8 cellular contexts compared by ENCODE assay signal in genomic region chr16:25050987-25051386, GRCh38. TPM values are rescaled to one million over a fixed set of nuclear protein-coding genes. Genes with fewer than 3 reads are reported as not detected.
A peak's percentile ranks its signal among the peaks of the same experiment; 100 is the strongest.
DNase-seq lines count a peak whose midpoint lies in the region; ATAC-seq, FAIRE-seq and TF ChIP-seq lines count a peak whose summit lies in the region.
"Not testable (repeated sequence)": the region's sequence is repeated elsewhere in the genome, so short reads cannot be mapped to it uniquely, and the experiment has no call there.

No MANE protein-coding gene starts in this region.

- H3K9ac ChIP-seq in HCT116 (ENCODE audit: low read length); colonic mucosa (ENCODE audit: low read depth in 2 of 2, low read length in 2 of 2): not testable (repeated sequence)

- not testable (repeated sequence) for H3K36me3 ChIP-seq in HCT116 (ENCODE audit: control insufficient read depth in 1 of 2, insufficient read depth in 2 of 2, low read length in 2 of 2); colonic mucosa; osteoblast (ENCODE audit: insufficient read depth, low read length); stomach

- FAIRE-seq in A549 (lab: Jason Lieb, UNC), result not testable (repeated sequence)

- 95% methylated on average over 3 of the region's 3 CpGs for WGBS in A549 (ENCODE audit: missing lambda C conversion rate)
- 94% methylated on average over 3 of the region's 3 CpGs for WGBS in right cardiac atrium
- 91 to 99% (median 97%) methylated on average over 3 of the region's 3 CpGs for WGBS in stomach, 5 donors

- peaks cover 49% of the 10 kb centered on the region for H3K4me1 Mint-ChIP-seq in T-helper 2 cell treated with Interferon-gamma antibody and Interleukin-4, amounts not matched to agents 5 μg/mL and 100 μg/mL, for 36 hours (ENCODE audit: low read depth)
- H3K4me1 Mint-ChIP-seq in activated naive CD4-positive, alpha-beta T cell treated with anti-CD3 and anti-CD28 coated beads, Interleukin-2, amount 10 ng/mL, durations not matched to agents 7 days and 5 days, result peaks cover 67% of the 10 kb centered on the region

- H3K27ac Mint-ChIP-seq in T-helper 2 cell treated with Interferon-gamma antibody and Interleukin-4, amounts not matched to agents 5 μg/mL and 100 μg/mL, for 36 hours, result peak overlapping the region; percentile 67
- H3K27ac Mint-ChIP-seq in activated naive CD4-positive, alpha-beta T cell treated with anti-CD3 and anti-CD28 coated beads, Interleukin-2, amount 10 ng/mL, durations not matched to agents 7 days and 5 days, result peak overlapping the region; percentile 99

- TF ChIP-seq RAD21 in A549 (conservative IDR thresholded peaks at IDR 0.05 in 1 of 2, IDR thresholded peaks at IDR 0.05 in 1 of 2); HCT116 (IDR thresholded peaks at IDR 0.05; ENCODE audit: low read depth): not testable (repeated sequence)

- H3K9me2 ChIP-seq in HCT116 (ENCODE audit: insufficient read depth), result not testable (repeated sequence)

- not testable (repeated sequence) for BruUV-seq in HCT116 (replicated peaks; lab: Mats Ljungman, UMichigan)

- not testable (repeated sequence) for ATAC-seq in A549, HCT116, right cardiac atrium

- CTCF ChIA-PET in A549 (lab: Yijun Ruan, JAX), result interaction anchor here (1.6 to 2.1 kb wide), 2 partner anchors 52 to 174 kb away, joined by 3 to 8 read pairs; no protein-coding TSS in a partner anchor
- CTCF ChIA-PET in HCT116 (lab: Charles Lee); activated naive CD4-positive, alpha-beta T cell treated with anti-CD3 and anti-CD28 coated beads, Interleukin-2, amount 10 ng/mL, durations not matched to agents 7 days and 5 days (lab: Charles Lee): not testable (repeated sequence)

- H3K4me2 ChIP-seq in A549 (peak overlapping the region; percentile 57; the same call in 2 of the 3 replicates), HCT116 (ENCODE audit: low read length) (peak overlapping the region; percentile 66; the same call in 1 of the 2 replicates), osteoblast (ENCODE audit: insufficient read depth, low read length) (peak overlapping the region; percentile 47)

- H3K4me1 ChIP-seq in A549 (peaks cover 51% of the 10 kb centered on the region), HCT116 (ENCODE audit: control insufficient read depth in 1 of 2, insufficient read depth in 2 of 2, low read length in 2 of 2) (peaks cover 29 to 51% of the 10 kb centered on the region in 2 experiments), osteoblast (ENCODE audit: insufficient read depth, low read length) (peaks cover 31% of the 10 kb centered on the region), stomach (peaks cover 17 to 57% (median 30%) of the 10 kb centered on the region in 4 donors)
- H3K4me1 ChIP-seq in colonic mucosa; right cardiac atrium (ENCODE audit: control insufficient read depth, insufficient read depth, low read length): not testable (repeated sequence)

- POLR2A ChIA-PET in A549 (lab: Yijun Ruan, JAX), result not testable (repeated sequence)
- POLR2A ChIA-PET in HCT116 (lab: Charles Lee), result interaction anchor here (1.2 kb wide), 1 partner anchor 36 kb away, joined by 5 read pairs; the partner anchor contains the start of gene ARHGAP17

- peak overlapping the region; percentile 91 to 95 for H3K27ac ChIP-seq in A549
- H3K27ac ChIP-seq in HCT116 (ENCODE audit: low read depth, low read length), result not testable (repeated sequence)
- peak overlapping the region; percentile 34 for H3K27ac ChIP-seq in colonic mucosa
- peak overlapping the region; percentile 82 for H3K27ac ChIP-seq in right cardiac atrium (ENCODE audit: low read length)
- H3K27ac ChIP-seq in osteoblast (ENCODE audit: low read depth, low read length), result peak overlapping the region; percentile 91
- peak overlapping the region in 4 of 5 donors; percentile 34 to 95 (median 78) for H3K27ac ChIP-seq in stomach

- H4K20me1 ChIP-seq in HCT116 (ENCODE audit: insufficient read depth); osteoblast (ENCODE audit: insufficient read depth, low read length): not testable (repeated sequence)

- not testable (repeated sequence) for TF ChIP-seq EP300 in A549 (IDR thresholded peaks at IDR 0.05); stomach (IDR thresholded peaks at IDR 0.05)

- intact Hi-C loops in HCT116 (cut with micrococcal nuclease) (loop anchor here (10.0 kb wide), 1 partner anchor 204 kb away; the partner anchor contains the start of gene ZKSCAN2), colonic mucosa (cut with DNase I) (loop anchor here (5.0 kb wide), 1 partner anchor 171 kb away; no protein-coding TSS in a partner anchor), right cardiac atrium (cut with DNase I) (loop anchor here in 1 of 4 donors (5.0 to 10.0 kb wide), 4 partner anchors 61 to 171 kb away; partner anchors contain the start of gene LCMT1)
- intact Hi-C loops in stomach (cut with DNase I; ENCODE audit: low total_unique reads), result not testable (repeated sequence)

- H3K9me3 ChIP-seq in A549; HCT116 (ENCODE audit: control insufficient read depth in 1 of 2, insufficient read depth in 1 of 2, low read depth in 1 of 2, low read length in 2 of 2); colonic mucosa; right cardiac atrium (ENCODE audit: control insufficient read depth, low read length); osteoblast (ENCODE audit: low read depth, low read length); stomach: not testable (repeated sequence)

- not testable (repeated sequence) for H3K36me3 Mint-ChIP-seq in T-helper 2 cell treated with Interferon-gamma antibody and Interleukin-4, amounts not matched to agents 5 μg/mL and 100 μg/mL, for 36 hours (ENCODE audit: low read depth); activated naive CD4-positive, alpha-beta T cell treated with anti-CD3 and anti-CD28 coated beads, Interleukin-2, amount 10 ng/mL, durations not matched to agents 7 days and 5 days

- RAD21 ChIA-PET in HCT116 (lab: Charles Lee; ENCODE audit: low non-redundant PET in 1 of 2, low total read pairs in 2 of 2, uncharacterized antibody in 2 of 2, unreplicated experiment in 2 of 2), result not testable (repeated sequence)

- not testable (repeated sequence) for TF ChIP-seq POLR2A in A549 (IDR thresholded peaks at IDR 0.05; ENCODE audit: low read length); HCT116 (IDR thresholded peaks at IDR 0.05; ENCODE audit: borderline replicate concordance, extremely low read depth, insufficient read depth, insufficient read length); stomach (IDR thresholded peaks at IDR 0.05)

- peak overlapping the region; percentile 66 for H2AFZ ChIP-seq in HCT116 (ENCODE audit: low read depth, low read length, poor library complexity, severe bottlenecking)
- not testable (repeated sequence) for H2AFZ ChIP-seq in osteoblast (ENCODE audit: low read length)

- peak overlapping the region; percentile 60 for H3K4me3 Mint-ChIP-seq in T-helper 2 cell treated with Interferon-gamma antibody and Interleukin-4, amounts not matched to agents 5 μg/mL and 100 μg/mL, for 36 hours
- not testable (repeated sequence) for H3K4me3 Mint-ChIP-seq in activated naive CD4-positive, alpha-beta T cell treated with anti-CD3 and anti-CD28 coated beads, Interleukin-2, amount 10 ng/mL, durations not matched to agents 7 days and 5 days

- TF ChIP-seq CTCF in A549 (IDR thresholded peaks at IDR 0.05); HCT116 (IDR thresholded peaks at IDR 0.05 in 2 of 3, conservative IDR thresholded peaks at IDR 0.05 in 1 of 3; ENCODE audit: borderline replicate concordance in 1 of 3, insufficient read depth in 1 of 3, low read depth in 2 of 3, low read length in 2 of 3); colonic mucosa (IDR thresholded peaks at IDR 0.05); osteoblast (IDR thresholded peaks at IDR 0.05; ENCODE audit: extremely low read depth, low read depth, low read length); stomach (IDR thresholded peaks at IDR 0.05): not testable (repeated sequence)

- not testable (repeated sequence) for H3K4me3 ChIP-seq in A549; HCT116 (replicated peaks in 1 of 2; ENCODE audit: low read depth in 1 of 2, low read length in 2 of 2); colonic mucosa; right cardiac atrium (ENCODE audit: low read length); osteoblast (ENCODE audit: insufficient read depth, low read length); stomach

- not testable (repeated sequence) for DNase-seq in A549 (ENCODE audit: low read depth in 1 of 2, low spot score in 1 of 2); HCT116 (ENCODE audit: low read depth, low spot score); T-helper 2 cell treated with Interferon-gamma antibody and Interleukin-4, amounts not matched to agents 5 μg/mL and 100 μg/mL, for 36 hours (ENCODE audit: low spot score); activated naive CD4-positive, alpha-beta T cell treated with anti-CD3 and anti-CD28 coated beads, Interleukin-2, amount 10 ng/mL, durations not matched to agents 7 days and 5 days; colonic mucosa; right cardiac atrium; osteoblast (ENCODE audit: insufficient read length, low spot score, missing footprints); stomach

- H3K27me3 Mint-ChIP-seq in T-helper 2 cell treated with Interferon-gamma antibody and Interleukin-4, amounts not matched to agents 5 μg/mL and 100 μg/mL, for 36 hours (ENCODE audit: low read depth); activated naive CD4-positive, alpha-beta T cell treated with anti-CD3 and anti-CD28 coated beads, Interleukin-2, amount 10 ng/mL, durations not matched to agents 7 days and 5 days: not testable (repeated sequence)

- not testable (repeated sequence) for H3K9me3 Mint-ChIP-seq in T-helper 2 cell treated with Interferon-gamma antibody and Interleukin-4, amounts not matched to agents 5 μg/mL and 100 μg/mL, for 36 hours; activated naive CD4-positive, alpha-beta T cell treated with anti-CD3 and anti-CD28 coated beads, Interleukin-2, amount 10 ng/mL, durations not matched to agents 7 days and 5 days

- not testable (repeated sequence) for H3K27me3 ChIP-seq in HCT116 (ENCODE audit: insufficient read depth, low read length); colonic mucosa; right cardiac atrium (ENCODE audit: control insufficient read depth, insufficient read depth); osteoblast (ENCODE audit: insufficient read depth, low read length); stomach

- not testable (repeated sequence) for H3K79me2 ChIP-seq in HCT116 (ENCODE audit: insufficient read depth, low read length); osteoblast (ENCODE audit: insufficient read depth, low read length)

RNA-seq across cellular contexts. Expression of gene ARHGAP17, which starts 35.8 kb away (rescaled TPM):
- polyA plus RNA-seq in A549 (2011; rRNA removed) (28.2 and 46.4 TPM in 2 replicates), A549 (2017; fragmentation: RNase III; extraction: RNeasy Plus Mini Kit Qiagen cat#74134 plus additional on column Dnase treatment) (35.7 to 37.8 TPM (median 37.6 TPM) in 3 replicates), right cardiac atrium (33.5 TPM), stomach (10 to 100 TPM; 18.4 to 22.7 (median 20.5) TPM)
- 28.5 and 35.8 TPM in 2 replicates for polyA plus RNA-seq in A549 (2012; cell fraction: cytosol; rRNA removed)
- 40.6 and 59.5 TPM in 2 replicates for polyA plus RNA-seq in A549 (2012; cell fraction: nucleus; rRNA removed)
- 43.7 and 44.1 TPM in 2 replicates for polyA minus RNA-seq in A549 (2011; rRNA and poly(A)+ RNA removed)
- total RNA-seq in HCT116 (2021; ENCODE audit: unreplicated experiment) (45.5 TPM), colonic mucosa (100 to 1,000 TPM in 1 of 2 donors, 10 to 100 TPM in 1; 97.4 to 109 TPM), right cardiac atrium (10 to 100 TPM; 45.4 to 58.2 (median 52.6) TPM), osteoblast (34.7 and 40.1 TPM in 2 replicates), stomach (100 to 1,000 TPM in 2 of 5 donors, 10 to 100 TPM in 3; 30.3 to 414 (median 74.9) TPM)
- 22.2 TPM in 2 replicates for polyA plus RNA-seq in HCT116 (2012)
